In the genomic region with DNA sequence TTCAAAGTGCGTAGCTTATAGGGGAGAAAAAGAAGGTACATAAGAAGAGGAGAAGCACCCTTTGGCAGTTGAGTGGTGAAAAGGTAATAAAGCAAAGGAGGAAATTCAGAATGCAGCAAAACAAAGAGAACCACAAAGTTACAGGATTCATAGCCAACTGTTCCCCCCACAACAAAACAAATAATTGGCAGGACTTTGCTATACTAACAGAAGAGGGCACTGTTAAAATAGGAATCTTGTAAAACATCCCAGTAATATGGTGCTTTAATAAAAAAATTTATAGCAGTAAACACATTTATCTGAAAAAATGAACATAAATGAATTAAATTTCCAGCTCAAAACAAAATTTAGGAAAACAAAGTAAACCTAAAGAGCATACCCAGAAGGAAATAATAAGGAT, we compare ENCODE assay signal across 1 cellular context.
TF ChIP-seq lines count a peak whose summit lies in the region.

No MANE protein-coding gene starts in this region.

TF ChIP-seq in WTC11, 78 proteins besides CTCF, POLR2A, EP300 and RAD21 (continued from another document):
- TF ChIP-seq, protein P1, sequence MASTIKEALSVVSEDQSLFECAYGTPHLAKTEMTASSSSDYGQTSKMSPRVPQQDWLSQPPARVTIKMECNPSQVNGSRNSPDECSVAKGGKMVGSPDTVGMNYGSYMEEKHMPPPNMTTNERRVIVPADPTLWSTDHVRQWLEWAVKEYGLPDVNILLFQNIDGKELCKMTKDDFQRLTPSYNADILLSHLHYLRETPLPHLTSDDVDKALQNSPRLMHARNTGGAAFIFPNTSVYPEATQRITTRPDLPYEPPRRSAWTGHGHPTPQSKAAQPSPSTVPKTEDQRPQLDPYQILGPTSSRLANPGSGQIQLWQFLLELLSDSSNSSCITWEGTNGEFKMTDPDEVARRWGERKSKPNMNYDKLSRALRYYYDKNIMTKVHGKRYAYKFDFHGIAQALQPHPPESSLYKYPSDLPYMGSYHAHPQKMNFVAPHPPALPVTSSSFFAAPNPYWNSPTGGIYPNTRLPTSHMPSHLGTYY (CRISPR knock-in tag; IDR thresholded peaks at IDR 0.05), result no peak
- TF ChIP-seq SMAD3 (CRISPR knock-in tag; IDR thresholded peaks at IDR 0.05; ENCODE audit: borderline replicate concordance), result no peak
- TF ChIP-seq, protein P2, sequence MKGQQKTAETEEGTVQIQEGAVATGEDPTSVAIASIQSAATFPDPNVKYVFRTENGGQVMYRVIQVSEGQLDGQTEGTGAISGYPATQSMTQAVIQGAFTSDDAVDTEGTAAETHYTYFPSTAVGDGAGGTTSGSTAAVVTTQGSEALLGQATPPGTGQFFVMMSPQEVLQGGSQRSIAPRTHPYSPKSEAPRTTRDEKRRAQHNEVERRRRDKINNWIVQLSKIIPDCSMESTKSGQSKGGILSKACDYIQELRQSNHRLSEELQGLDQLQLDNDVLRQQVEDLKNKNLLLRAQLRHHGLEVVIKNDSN (CRISPR knock-in tag; IDR thresholded peaks at IDR 0.05), result no peak
- TF ChIP-seq MXD4 (CRISPR knock-in tag; IDR thresholded peaks at IDR 0.05; ENCODE audit: borderline replicate concordance), result no peak
- no peak for TF ChIP-seq ZNF138 (CRISPR knock-in tag; conservative IDR thresholded peaks at IDR 0.05)
- TF ChIP-seq, protein P3, sequence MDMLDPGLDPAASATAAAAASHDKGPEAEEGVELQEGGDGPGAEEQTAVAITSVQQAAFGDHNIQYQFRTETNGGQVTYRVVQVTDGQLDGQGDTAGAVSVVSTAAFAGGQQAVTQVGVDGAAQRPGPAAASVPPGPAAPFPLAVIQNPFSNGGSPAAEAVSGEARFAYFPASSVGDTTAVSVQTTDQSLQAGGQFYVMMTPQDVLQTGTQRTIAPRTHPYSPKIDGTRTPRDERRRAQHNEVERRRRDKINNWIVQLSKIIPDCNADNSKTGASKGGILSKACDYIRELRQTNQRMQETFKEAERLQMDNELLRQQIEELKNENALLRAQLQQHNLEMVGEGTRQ (CRISPR knock-in tag; IDR thresholded peaks at IDR 0.05), result no peak
- TF ChIP-seq, protein P4, sequence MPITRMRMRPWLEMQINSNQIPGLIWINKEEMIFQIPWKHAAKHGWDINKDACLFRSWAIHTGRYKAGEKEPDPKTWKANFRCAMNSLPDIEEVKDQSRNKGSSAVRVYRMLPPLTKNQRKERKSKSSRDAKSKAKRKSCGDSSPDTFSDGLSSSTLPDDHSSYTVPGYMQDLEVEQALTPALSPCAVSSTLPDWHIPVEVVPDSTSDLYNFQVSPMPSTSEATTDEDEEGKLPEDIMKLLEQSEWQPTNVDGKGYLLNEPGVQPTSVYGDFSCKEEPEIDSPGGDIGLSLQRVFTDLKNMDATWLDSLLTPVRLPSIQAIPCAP (CRISPR knock-in tag; IDR thresholded peaks at IDR 0.05), result no peak
- TF ChIP-seq, protein P5, sequence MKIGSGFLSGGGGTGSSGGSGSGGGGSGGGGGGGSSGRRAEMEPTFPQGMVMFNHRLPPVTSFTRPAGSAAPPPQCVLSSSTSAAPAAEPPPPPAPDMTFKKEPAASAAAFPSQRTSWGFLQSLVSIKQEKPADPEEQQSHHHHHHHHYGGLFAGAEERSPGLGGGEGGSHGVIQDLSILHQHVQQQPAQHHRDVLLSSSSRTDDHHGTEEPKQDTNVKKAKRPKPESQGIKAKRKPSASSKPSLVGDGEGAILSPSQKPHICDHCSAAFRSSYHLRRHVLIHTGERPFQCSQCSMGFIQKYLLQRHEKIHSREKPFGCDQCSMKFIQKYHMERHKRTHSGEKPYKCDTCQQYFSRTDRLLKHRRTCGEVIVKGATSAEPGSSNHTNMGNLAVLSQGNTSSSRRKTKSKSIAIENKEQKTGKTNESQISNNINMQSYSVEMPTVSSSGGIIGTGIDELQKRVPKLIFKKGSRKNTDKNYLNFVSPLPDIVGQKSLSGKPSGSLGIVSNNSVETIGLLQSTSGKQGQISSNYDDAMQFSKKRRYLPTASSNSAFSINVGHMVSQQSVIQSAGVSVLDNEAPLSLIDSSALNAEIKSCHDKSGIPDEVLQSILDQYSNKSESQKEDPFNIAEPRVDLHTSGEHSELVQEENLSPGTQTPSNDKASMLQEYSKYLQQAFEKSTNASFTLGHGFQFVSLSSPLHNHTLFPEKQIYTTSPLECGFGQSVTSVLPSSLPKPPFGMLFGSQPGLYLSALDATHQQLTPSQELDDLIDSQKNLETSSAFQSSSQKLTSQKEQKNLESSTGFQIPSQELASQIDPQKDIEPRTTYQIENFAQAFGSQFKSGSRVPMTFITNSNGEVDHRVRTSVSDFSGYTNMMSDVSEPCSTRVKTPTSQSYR (CRISPR knock-in tag; IDR thresholded peaks at IDR 0.05), result no peak
- no peak for TF ChIP-seq NFE2L1 (CRISPR knock-in tag; IDR thresholded peaks at IDR 0.05)
- TF ChIP-seq ZNF232 (CRISPR knock-in tag; IDR thresholded peaks at IDR 0.05), result no peak
- TF ChIP-seq ZNF423 (CRISPR knock-in tag; IDR thresholded peaks at IDR 0.05), result no peak
- no peak for TF ChIP-seq NFYB (CRISPR knock-in tag; conservative IDR thresholded peaks at IDR 0.05; ENCODE audit: low read depth)
- TF ChIP-seq, protein P6, sequence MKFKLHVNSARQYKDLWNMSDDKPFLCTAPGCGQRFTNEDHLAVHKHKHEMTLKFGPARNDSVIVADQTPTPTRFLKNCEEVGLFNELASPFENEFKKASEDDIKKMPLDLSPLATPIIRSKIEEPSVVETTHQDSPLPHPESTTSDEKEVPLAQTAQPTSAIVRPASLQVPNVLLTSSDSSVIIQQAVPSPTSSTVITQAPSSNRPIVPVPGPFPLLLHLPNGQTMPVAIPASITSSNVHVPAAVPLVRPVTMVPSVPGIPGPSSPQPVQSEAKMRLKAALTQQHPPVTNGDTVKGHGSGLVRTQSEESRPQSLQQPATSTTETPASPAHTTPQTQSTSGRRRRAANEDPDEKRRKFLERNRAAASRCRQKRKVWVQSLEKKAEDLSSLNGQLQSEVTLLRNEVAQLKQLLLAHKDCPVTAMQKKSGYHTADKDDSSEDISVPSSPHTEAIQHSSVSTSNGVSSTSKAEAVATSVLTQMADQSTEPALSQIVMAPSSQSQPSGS (CRISPR knock-in tag; IDR thresholded peaks at IDR 0.05; ENCODE audit: borderline replicate concordance, low read depth), result no peak
